In genomic region chr6:167407239-167408064, GRCh38 we compare ENCODE assay signal across 2 cellular contexts.
TF ChIP-seq lines count a peak whose summit lies in the region.

No MANE protein-coding gene starts in this region.

TF ChIP-seq in GM23338, 12 proteins besides CTCF, POLR2A, EP300 and RAD21 (continued from another document):
- TF ChIP-seq REST (IDR thresholded peaks at IDR 0.05; ENCODE audit: unreplicated experiment) (no peak), STAT1 (IDR thresholded peaks at IDR 0.05; ENCODE audit: unreplicated experiment) (no peak), ZNF114 (CRISPR knock-in tag; IDR thresholded peaks at IDR 0.05) (no peak), NANOG (IDR thresholded peaks at IDR 0.05; ENCODE audit: borderline replicate concordance) (no peak), ZNF331 (CRISPR knock-in tag; IDR thresholded peaks at IDR 0.05; ENCODE audit: low read depth) (no peak), JUNB (IDR thresholded peaks at IDR 0.05; ENCODE audit: unreplicated experiment) (no peak), EZH2phosphoT487 (IDR thresholded peaks at IDR 0.05; ENCODE audit: unreplicated experiment) (no peak), POLR2AphosphoS5 (IDR thresholded peaks at IDR 0.05; ENCODE audit: low read depth) (no peak), ZNF462 (CRISPR knock-in tag; IDR thresholded peaks at IDR 0.05) (no peak), ETS1 (IDR thresholded peaks at IDR 0.05) (no peak)

TF ChIP-seq in WTC11, 78 proteins besides CTCF, POLR2A, EP300 and RAD21 (continued from another document):
- TF ChIP-seq PRDM15 (CRISPR knock-in tag; IDR thresholded peaks at IDR 0.05) (no peak), USF2 (CRISPR knock-in tag; IDR thresholded peaks at IDR 0.05) (no peak), HMGA2 (CRISPR knock-in tag; IDR thresholded peaks at IDR 0.05) (no peak), ZBTB21 (CRISPR knock-in tag; IDR thresholded peaks at IDR 0.05; ENCODE audit: borderline replicate concordance) (no peak), CREB1 (CRISPR knock-in tag; IDR thresholded peaks at IDR 0.05) (no peak), NFE2L1 (CRISPR knock-in tag; IDR thresholded peaks at IDR 0.05) (no peak), KAT7 (CRISPR knock-in tag; IDR thresholded peaks at IDR 0.05; ENCODE audit: borderline replicate concordance) (no peak)
